In the genomic region with DNA sequence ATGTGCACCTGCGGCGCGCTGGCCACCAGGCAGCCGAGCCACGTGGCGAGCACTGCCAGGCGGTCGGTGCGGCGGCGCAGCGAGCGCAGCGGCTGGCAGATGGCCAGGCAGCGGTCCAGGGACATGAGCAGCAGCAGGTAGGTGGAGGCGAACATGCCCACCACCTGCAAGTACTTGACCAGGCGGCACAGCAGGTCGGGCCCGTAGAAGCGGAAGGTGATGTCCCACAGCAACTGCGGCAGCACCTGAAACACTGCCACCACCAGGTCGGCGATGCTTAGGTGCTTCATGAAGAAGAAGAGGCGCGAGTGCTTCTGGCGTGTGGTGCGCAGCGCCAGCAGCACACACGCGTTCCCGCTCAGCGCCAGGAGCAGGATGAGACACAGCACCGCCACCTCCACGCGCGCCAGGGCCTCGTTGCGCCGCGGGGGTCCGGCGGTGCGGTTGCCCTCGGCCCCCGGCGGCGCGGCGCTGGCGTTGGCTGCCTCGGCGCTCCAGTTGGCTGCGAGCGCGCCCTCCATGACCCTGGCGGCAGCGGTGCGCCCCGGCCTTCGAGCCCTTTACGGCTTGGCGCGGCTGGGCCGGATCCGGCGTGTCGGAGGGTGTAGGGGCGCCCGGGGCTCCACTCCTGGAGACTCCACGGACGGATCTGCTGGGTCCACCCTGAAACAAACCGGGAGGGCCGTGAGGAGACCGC, we compare ENCODE assay signal across 8 cellular contexts. TPM values are rescaled to one million over a fixed set of nuclear protein-coding genes. Genes with fewer than 3 reads are reported as not detected.
DNase-seq lines count a peak whose midpoint lies in the region; ATAC-seq and TF ChIP-seq lines count a peak whose summit lies in the region.

No MANE protein-coding gene starts in this region.

- DNase-seq in Ammon's horn (ENCODE audit: low spot score) (peak; percentile 32), RWPE2 (ENCODE audit: low spot score) (no peak), right atrium auricular region (ENCODE audit: low spot score) (no peak), HCEC 1CT (no peak), NOMO-1 treated with dmso at 0.1 percent for 144 hours (lab: John Stamatoyannopoulos, UW; ENCODE audit: unreplicated experiment) (no peak)

- H3K36me3 ChIP-seq in RWPE2 (ENCODE audit: low read depth): no peaks in the 10 kb centered on the region
- H3K36me3 ChIP-seq in right atrium auricular region: no peaks in the 10 kb centered on the region

- ATAC-seq in GM18873 (IDR thresholded peaks at IDR 0.05; ENCODE audit: low FRiP score, unreplicated experiment): peak; percentile 36
- peak; percentile 46 for ATAC-seq in HG03064 (IDR thresholded peaks at IDR 0.05; ENCODE audit: low read depth, unreplicated experiment)
- ATAC-seq in RWPE2 (ENCODE audit: low read depth): peak; percentile 29
- no peak for ATAC-seq in stimulated activated memory B cell treated with anti-CD40 and anti-IgM and Interleukin-4, amounts not matched to agents 10 μg/mL and 1 μg/mL and 100 μg/mL, for 72 hours

- peaks cover 15% of the 10 kb centered on the region for H3K4me1 Mint-ChIP-seq in stimulated activated memory B cell treated with anti-CD40 and anti-IgM and Interleukin-4, amounts not matched to agents 10 μg/mL and 1 μg/mL and 100 μg/mL, for 72 hours

- H3K27ac ChIP-seq in RWPE2 (ENCODE audit: poor library complexity, severe bottlenecking) (no peak overlapping the region), right atrium auricular region (no peak overlapping the region)

- H3K4me3 Mint-ChIP-seq in stimulated activated memory B cell treated with anti-CD40 and anti-IgM and Interleukin-4, amounts not matched to agents 10 μg/mL and 1 μg/mL and 100 μg/mL, for 72 hours: peak overlapping the region; percentile 75

- H3K4me3 ChIP-seq in RWPE2 (ENCODE audit: severe bottlenecking) (no peak overlapping the region), right atrium auricular region (peak overlapping the region; percentile 14 to 36)

- TF ChIP-seq CTCF in RWPE2 (IDR thresholded peaks at IDR 0.05; ENCODE audit: poor library complexity, severe bottlenecking): peak; percentile 48
- TF ChIP-seq CTCF in right atrium auricular region (IDR thresholded peaks at IDR 0.05): no peak

- H3K4me1 ChIP-seq in RWPE2 (ENCODE audit: insufficient read depth, poor library complexity, severe bottlenecking): no peaks in the 10 kb centered on the region
- H3K4me1 ChIP-seq in right atrium auricular region: peaks cover 0 to 26% of the 10 kb centered on the region in 2 donors

- H3K9me3 Mint-ChIP-seq in stimulated activated memory B cell treated with anti-CD40 and anti-IgM and Interleukin-4, amounts not matched to agents 10 μg/mL and 1 μg/mL and 100 μg/mL, for 72 hours: no peaks in the 10 kb centered on the region

- H3K27ac Mint-ChIP-seq in stimulated activated memory B cell treated with anti-CD40 and anti-IgM and Interleukin-4, amounts not matched to agents 10 μg/mL and 1 μg/mL and 100 μg/mL, for 72 hours: no peak overlapping the region

- peaks cover 62% of the 10 kb centered on the region for H3K27me3 Mint-ChIP-seq in stimulated activated memory B cell treated with anti-CD40 and anti-IgM and Interleukin-4, amounts not matched to agents 10 μg/mL and 1 μg/mL and 100 μg/mL, for 72 hours

- H3K36me3 Mint-ChIP-seq in stimulated activated memory B cell treated with anti-CD40 and anti-IgM and Interleukin-4, amounts not matched to agents 10 μg/mL and 1 μg/mL and 100 μg/mL, for 72 hours: no peaks in the 10 kb centered on the region

- peaks cover 10% of the 10 kb centered on the region for H3K27me3 ChIP-seq in RWPE2 (ENCODE audit: insufficient read depth, poor library complexity, severe bottlenecking)
- H3K27me3 ChIP-seq in right atrium auricular region: peaks cover 0 to 7% of the 10 kb centered on the region in 2 donors

- H3K9me3 ChIP-seq in RWPE2 (ENCODE audit: severe bottlenecking) (no peaks in the 10 kb centered on the region), right atrium auricular region (no peaks in the 10 kb centered on the region)

RNA-seq across cellular contexts. Expression of gene OXTR, which starts 1.6 kb away (rescaled TPM):
- total RNA-seq in right atrium auricular region: under 1 TPM; 0.47 to 0.52 TPM

RNA-seq across cellular contexts. Expression of gene CAV3, which starts 34.2 kb away (rescaled TPM):
- 10 to 100 TPM; 16.7 to 22.9 TPM for total RNA-seq in right atrium auricular region
